Comparison of ENCODE assay signal across 1 cellular context in genomic region chr10:80187465-80188409, GRCh38.
TF ChIP-seq lines count a peak whose summit lies in the region.

No MANE protein-coding gene starts in this region.

TF ChIP-seq in IMR-90, 13 proteins besides CTCF, POLR2A, EP300 and RAD21 (continued from another document):
- TF ChIP-seq MAZ (IDR thresholded peaks at IDR 0.05; ENCODE audit: borderline replicate concordance, low read depth, low read length) (no peak), SMC3 (IDR thresholded peaks at IDR 0.05; ENCODE audit: low read depth, low read length) (no peak), RCOR1 (IDR thresholded peaks at IDR 0.05; ENCODE audit: insufficient replicate concordance, low read length) (no peak), NFE2L2 (IDR thresholded peaks at IDR 0.05; ENCODE audit: low read depth, low read length) (no peak), CEBPB (IDR thresholded peaks at IDR 0.05; ENCODE audit: low read depth, low read length) (no peak), MAFK (IDR thresholded peaks at IDR 0.05; ENCODE audit: low read depth, low read length) (no peak)
- TF ChIP-seq, protein P1, sequence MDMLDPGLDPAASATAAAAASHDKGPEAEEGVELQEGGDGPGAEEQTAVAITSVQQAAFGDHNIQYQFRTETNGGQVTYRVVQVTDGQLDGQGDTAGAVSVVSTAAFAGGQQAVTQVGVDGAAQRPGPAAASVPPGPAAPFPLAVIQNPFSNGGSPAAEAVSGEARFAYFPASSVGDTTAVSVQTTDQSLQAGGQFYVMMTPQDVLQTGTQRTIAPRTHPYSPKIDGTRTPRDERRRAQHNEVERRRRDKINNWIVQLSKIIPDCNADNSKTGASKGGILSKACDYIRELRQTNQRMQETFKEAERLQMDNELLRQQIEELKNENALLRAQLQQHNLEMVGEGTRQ (IDR thresholded peaks at IDR 0.05; ENCODE audit: low read depth, low read length), result no peak
